34 cellular contexts compared by ENCODE assay signal in genomic region chr1:115620950-115621349, GRCh38.
"Had no signal": no experiment of that assay in that cellular context is flagged by ENCODE, and none has a peak within 500 bp of the region (broad histone marks: within the 10 kb centered on the region; RNA-seq: fewer than 3 reads in every experiment).

No MANE protein-coding gene starts in this region.

- H3K27ac ChIP-seq: KMS-11 had no signal

- H3K4me3 ChIP-seq: MG63 had no signal

- DNase-seq: Karpas-422, Kasumi-1, MG63, MM.1S, MV-4-11, NCI-H1048, NCI-H1092, NCI-H1092 treated with DMSO at 0.1 percent for 48 hours, NCI-H1105, NCI-H1105 treated with DMSO at 0.1 percent for 48 hours, NCI-H1417, NCI-H1417 treated with DMSO at 0.1 percent for 48 hours, NCI-H1436, NCI-H1436 treated with DMSO at 0.1 percent for 48 hours, NCI-H146, NCI-H1694, NCI-H1694 treated with DMSO at 0.1 percent for 48 hours, NCI-H187, NCI-H187 treated with DMSO at 0.1 percent for 48 hours, NCI-H1930, NCI-H2029, NCI-H2029 treated with DMSO at 0.1 percent for 48 hours, NCI-H2081, NCI-H2081 treated with DMSO at 0.1 percent for 48 hours, NCI-H2107, NCI-H2171, NCI-H2171 treated with DMSO at 0.1 percent for 48 hours, NCI-H2227 treated with DMSO at 0.1 percent for 48 hours, NCI-H226, NCI-H345, NCI-H446, NCI-H446 treated with DMSO at 0.1 percent for 48 hours, NCI-H510A had no signal

- H3K9ac ChIP-seq: KMS-11 had no signal

- H3K27me3 ChIP-seq: MG63 had no signal

- H3K36me3 ChIP-seq: MG63 had no signal

- H3K4me2 ChIP-seq: KMS-11 had no signal
